Comparison of ENCODE assay signal across 23 cellular contexts in genomic region chr12:56099787-56100186, GRCh38.
"Had no signal": no experiment of that assay in that cellular context is flagged by ENCODE, and none has a peak within 500 bp of the region (broad histone marks: within the 10 kb centered on the region; RNA-seq: fewer than 3 reads in every experiment).

No MANE protein-coding gene starts in this region.

- H3K27me3 ChIP-seq: foreskin keratinocyte, ovary, upper lobe of left lung had no signal

- H3K27ac ChIP-seq: foreskin keratinocyte, left lung, neutrophil, ovary, psoas muscle, thoracic aorta, upper lobe of left lung had no signal

- H3K9me3 Mint-ChIP-seq: activated T-cell treated with anti-CD3 and anti-CD28 coated beads, Interleukin-2, amount 50 U/mL, for 4 hours; activated T-helper 2 cell treated with anti-CD3 and anti-CD28 coated beads, Interferon-gamma antibody, Interleukin-2, Interleukin-4, amounts not matched to agents 10 μg/mL and 5 μg/mL and 100 μg/mL, durations not matched to agents 14 hours and 24 hours and 36 hours; natural killer cell; WTC11 had no signal

- H3K9me3 ChIP-seq: left lung, neutrophil, ovary, psoas muscle, thoracic aorta, upper lobe of left lung had no signal

- H3K4me3 ChIP-seq: left lung, lung, ovary, psoas muscle, skin epidermis, thoracic aorta, upper lobe of left lung had no signal

- ATAC-seq: activated T-cell treated with anti-CD3 and anti-CD28 coated beads, Interleukin-2, amount 50 U/mL, for 4 hours; foreskin keratinocyte; left lung; natural killer cell; psoas muscle; right cardiac atrium; WTC11 had no signal

- H3K4me3 Mint-ChIP-seq: activated T-cell treated with anti-CD3 and anti-CD28 coated beads, Interleukin-2, amount 50 U/mL, for 4 hours; natural killer cell; WTC11 had no signal

- H3K36me3 ChIP-seq: neutrophil, ovary, thoracic aorta had no signal

- DNase-seq: activated CD8-positive, alpha-beta memory T cell treated with anti-CD3 and anti-CD28 coated beads, Interleukin-2, amount 50 U/mL, for 48 hours; activated naive CD4-positive, alpha-beta T cell; activated T-cell treated with anti-CD3 and anti-CD28 coated beads, Interleukin-2, amount 50 U/mL, for 4 hours; erythroblast; foreskin keratinocyte; glutamatergic neuron; hippocampal formation; kidney glomerular epithelial cell; left lung; natural killer cell; ovary; right cardiac atrium; stimulated activated CD4-positive, alpha-beta T cell treated with anti-CD3 and anti-CD28 coated beads, Interleukin-2, amount 100 ng/mL, for 24 hours; stimulated activated naive CD4-positive, alpha-beta T cell; T1000; upper lobe of left lung had no signal

- H3K27ac Mint-ChIP-seq: activated T-helper 2 cell treated with anti-CD3 and anti-CD28 coated beads, Interferon-gamma antibody, Interleukin-2, Interleukin-4, amounts not matched to agents 10 μg/mL and 5 μg/mL and 100 μg/mL, durations not matched to agents 14 hours and 24 hours and 36 hours; natural killer cell; WTC11 had no signal

- H3K36me3 Mint-ChIP-seq: natural killer cell had no signal
